Comparison of ENCODE assay signal across 10 cellular contexts in the genomic region with DNA sequence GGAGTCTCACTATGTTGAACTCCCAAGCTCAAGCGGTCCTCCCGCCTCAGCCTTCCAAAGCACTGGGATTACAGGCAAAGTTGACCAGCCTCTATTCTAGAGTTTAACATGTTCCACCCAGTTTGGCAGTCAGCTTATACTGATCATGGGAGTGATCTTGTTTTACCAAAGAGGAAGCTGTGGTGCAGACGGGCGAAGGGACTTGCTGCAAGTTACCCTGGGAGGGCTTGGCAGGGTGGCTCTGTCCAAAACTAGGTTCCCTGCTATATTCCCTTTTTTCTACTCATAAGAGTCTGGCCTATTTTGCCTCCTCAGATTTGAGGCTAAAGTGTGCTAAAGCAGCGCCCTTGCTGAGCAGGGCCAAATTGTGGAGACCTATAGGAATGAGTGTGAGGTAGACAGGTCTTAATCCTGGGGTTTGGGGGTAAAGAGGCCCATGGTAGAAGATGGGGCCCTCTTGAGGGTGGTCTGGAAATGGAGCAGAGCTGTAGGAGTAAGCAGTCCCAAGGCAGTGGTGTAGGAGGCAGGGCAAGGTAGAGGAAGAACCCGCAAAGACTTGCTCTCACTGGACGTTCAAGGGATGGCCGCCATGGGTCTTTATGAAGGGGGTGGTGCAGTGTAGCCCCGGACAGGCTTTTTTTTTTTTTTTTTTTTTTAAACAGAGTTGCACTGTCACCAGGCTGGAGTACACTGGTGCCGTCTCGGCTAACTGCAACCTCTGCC. TPM values are rescaled to one million over a fixed set of nuclear protein-coding genes. Genes with fewer than 3 reads are reported as not detected.
DNase-seq lines count a peak whose midpoint lies in the region; ATAC-seq and TF ChIP-seq lines count a peak whose summit lies in the region.
"Had no signal": no experiment of that assay in that cellular context is flagged by ENCODE, and none has a peak within 500 bp of the region (broad histone marks: within the 10 kb centered on the region; RNA-seq: fewer than 3 reads in every experiment).

No MANE protein-coding gene starts in this region.

- WGBS in esophagus muscularis mucosa = 78% methylated on average over 11 of the region's 11 CpGs

- no peak for TF ChIP-seq EP300 in esophagus muscularis mucosa (IDR thresholded peaks at IDR 0.05)

- no peak overlapping the region for H3K4me3 Mint-ChIP-seq in immature natural killer cell

- POLR2A ChIA-PET in PC-9 (lab: Charles Lee; ENCODE audit: unreplicated experiment) = no interaction called here

- peaks cover 3 to 12% (median 8%) of the 10 kb centered on the region in 3 donors for H3K27me3 Mint-ChIP-seq in immature natural killer cell (ENCODE audit: low read depth in 3 of 3)

- peaks cover 11 to 33% (median 15%) of the 10 kb centered on the region in 3 donors for H3K36me3 Mint-ChIP-seq in immature natural killer cell

- H3K79me2 ChIP-seq in PC-9 (ENCODE audit: low read depth) = peaks cover 83% of the 10 kb centered on the region

- H3K4me1 Mint-ChIP-seq in immature natural killer cell = peaks cover 60 to 63% of the 10 kb centered on the region in 2 donors

- peaks cover 79% of the 10 kb centered on the region for H3F3A ChIP-seq in PC-9 (ENCODE audit: insufficient read depth, low read depth)

- no peak for ATAC-seq in HG02798 (IDR thresholded peaks at IDR 0.05; ENCODE audit: poor library complexity, unreplicated experiment)

- H3K9me3 Mint-ChIP-seq in immature natural killer cell = no peaks in the 10 kb centered on the region

- H3K9me2 ChIP-seq in PC-9 (ENCODE audit: insufficient read depth) = no peaks in the 10 kb centered on the region

- H3K4me3 ChIP-seq in GM12865 (ENCODE audit: low read depth, low read length) (peak overlapping the region; percentile 99), PC-9 (no peak overlapping the region), esophagus muscularis mucosa (no peak overlapping the region)
- H3K4me3 ChIP-seq: tibial artery had no signal

- TF ChIP-seq POLR2A in esophagus muscularis mucosa (IDR thresholded peaks at IDR 0.05; ENCODE audit: low read depth) = no peak

- intact Hi-C loops in PC-9 (cut with micrococcal nuclease; ENCODE audit: unreplicated experiment) (no loop called here), esophagus muscularis mucosa (cut with DNase I) (loop anchor here (5.0 kb wide), 1 partner anchor 89 kb away; no protein-coding TSS in a partner anchor)

- H3K4me1 ChIP-seq in PC-9 (replicated peaks; ENCODE audit: insufficient read depth) = peaks cover 71% of the 10 kb centered on the region
- peaks cover 29 to 79% (median 53%) of the 10 kb centered on the region in 4 donors for H3K4me1 ChIP-seq in esophagus muscularis mucosa

- TF ChIP-seq CTCF in GM12865 (IDR thresholded peaks at IDR 0.05; ENCODE audit: insufficient read depth, low read depth, low read length, missing control alignments) (no peak), PC-9 (conservative IDR thresholded peaks at IDR 0.05) (no peak), esophagus muscularis mucosa (IDR thresholded peaks at IDR 0.05) (no peak)

- peak overlapping the region; percentile 96 for H3K4me2 ChIP-seq in PC-9

- H3K9me3 ChIP-seq in PC-9 (ENCODE audit: insufficient read depth, low read depth) = no peaks in the 10 kb centered on the region
- H3K9me3 ChIP-seq in esophagus muscularis mucosa = no peaks in the 10 kb centered on the region
- H3K9me3 ChIP-seq: tibial artery had no signal

- peak overlapping the region; percentile 42 to 83 (median 60) for H3K27ac Mint-ChIP-seq in immature natural killer cell

- no peak overlapping the region for H2AFZ ChIP-seq in PC-9

- CTCF ChIA-PET in PC-9 (lab: Charles Lee) = interaction anchor here (0.8 kb wide), 1 partner anchor 93 kb away, joined by 3 read pairs; no protein-coding TSS in a partner anchor

- H3K27ac ChIP-seq in PC-9 (peak overlapping the region; percentile 96; the same call in 1 of the 2 replicates), esophagus muscularis mucosa (replicated peaks in 1 of 4) (no peak overlapping the region)
- H3K27ac ChIP-seq: tibial artery had no signal

- peaks cover 67% of the 10 kb centered on the region for H3K36me3 ChIP-seq in PC-9 (ENCODE audit: low read depth)
- H3K36me3 ChIP-seq in esophagus muscularis mucosa = peaks cover 25 to 74% (median 68%) of the 10 kb centered on the region in 4 donors

- H3K27me3 ChIP-seq in PC-9 (ENCODE audit: insufficient read depth, low read depth) (no peaks in the 10 kb centered on the region), esophagus muscularis mucosa (no peaks in the 10 kb centered on the region)
- H3K27me3 ChIP-seq: tibial artery had no signal

- DNase-seq in GM12865 (ENCODE audit: low read depth) = peak; percentile 9
- DNase-seq in PC-9 = no peak
- no peak for DNase-seq in immature natural killer cell
- DNase-seq in HCEC 1CT = no peak
- DNase-seq in esophagus muscularis mucosa (ENCODE audit: extremely low spot score) = no peak
- DNase-seq: activated CD8-positive, alpha-beta memory T cell treated with anti-CD3 and anti-CD28 coated beads for 24 hours; NCI-H2029 treated with DMSO at 0.1 percent for 48 hours; tibial artery had no signal

- H4K20me1 ChIP-seq in PC-9 (ENCODE audit: insufficient read depth) = peaks cover 74% of the 10 kb centered on the region

- no TSS peak for BruUV-seq in PC-9 (replicated peaks; lab: Mats Ljungman, UMichigan)

RNA-seq across cellular contexts. Expression of gene RPS19, which starts 3.3 kb away (rescaled TPM):
- total RNA-seq in PC-9 (2021) (2,593 and 3,356 TPM in 2 replicates), esophagus muscularis mucosa (1,000 to 10,000 TPM in 3 of 4 donors, 100 to 1,000 TPM in 1; 893 to 1,378 (median 1,179) TPM)
- polyA plus RNA-seq in immature natural killer cell = 1,000 to 10,000 TPM; 2,260 to 5,043 (median 3,564) TPM

RNA-seq across cellular contexts. Expression of gene CD79A, which starts 13.7 kb away (rescaled TPM):
- total RNA-seq in PC-9 (2021) (0.33 and 0.59 TPM in 2 replicates), esophagus muscularis mucosa (1 to 10 TPM in 1 of 4 donors, under 1 TPM in 1, not detected in 2; 0.71 to 2.2 TPM)
- 1 to 10 TPM; 4.1 to 8.3 (median 5.1) TPM for polyA plus RNA-seq in immature natural killer cell
- total RNA-seq: pulmonary artery endothelial cell had no signal

RNA-seq across cellular contexts. Expression of gene DMRTC2, which starts 18.5 kb away (rescaled TPM):
- total RNA-seq in PC-9 (2021) (not detected in 2 replicates), esophagus muscularis mucosa (not detected)
- not detected for polyA plus RNA-seq in immature natural killer cell
- total RNA-seq: pulmonary artery endothelial cell had no signal

RNA-seq across cellular contexts. Expression of gene LYPD4, which starts 18.9 kb away (rescaled TPM):
- total RNA-seq in PC-9 (2021) = not detected in 2 replicates
- polyA plus RNA-seq in immature natural killer cell = not detected
- not detected for total RNA-seq in esophagus muscularis mucosa
- total RNA-seq: pulmonary artery endothelial cell had no signal

RNA-seq across cellular contexts. Expression of gene ARHGEF1, which starts 19.6 kb away (rescaled TPM):
- total RNA-seq in PC-9 (2021) = 101 and 109 TPM in 2 replicates
- polyA plus RNA-seq in immature natural killer cell = 100 to 1,000 TPM; 129 to 394 (median 156) TPM
- 10 to 100 TPM; 54.5 to 71.8 (median 59.7) TPM for total RNA-seq in esophagus muscularis mucosa
